ENCODE assay signal across 1 cellular context in genomic region chr12:123140675-123141614, GRCh38.
TF ChIP-seq lines count a peak whose summit lies in the region.

No MANE protein-coding gene starts in this region.

TF ChIP-seq in HEK293, 187 proteins besides CTCF, POLR2A, EP300 and RAD21 (continued from another document):
- TF ChIP-seq ZNF513 (tag by site-specific recombination; IDR thresholded peaks at IDR 0.05) (no peak), AEBP2 (tag by site-specific recombination; IDR thresholded peaks at IDR 0.05; ENCODE audit: borderline replicate concordance) (no peak), TCF7L2 (IDR thresholded peaks at IDR 0.05; ENCODE audit: borderline replicate concordance, low read depth, low read length) (no peak), ZNF280C (tag by site-specific recombination; IDR thresholded peaks at IDR 0.05) (no peak), KLF16 (tag by site-specific recombination; IDR thresholded peaks at IDR 0.05) (no peak), PRDM1 (tag by site-specific recombination; IDR thresholded peaks at IDR 0.05) (peak; percentile 31; the same call in 1 of the 2 replicates), ZNF221 (tag by site-specific recombination; IDR thresholded peaks at IDR 0.05; ENCODE audit: borderline replicate concordance) (no peak), ZSCAN4 (tag by site-specific recombination; IDR thresholded peaks at IDR 0.05) (no peak), ZNF157 (tag by site-specific recombination; IDR thresholded peaks at IDR 0.05) (no peak), ZNF830 (tag by site-specific recombination; IDR thresholded peaks at IDR 0.05; ENCODE audit: low read depth) (no peak), ZNF121 (tag by site-specific recombination; IDR thresholded peaks at IDR 0.05) (no peak)
